ENCODE assay signal across 21 cellular contexts in genomic region chr12:54452628-54453027, GRCh38. TPM values are rescaled to one million over a fixed set of nuclear protein-coding genes. Genes with fewer than 3 reads are reported as not detected.
DNase-seq lines count a peak whose midpoint lies in the region; ATAC-seq, FAIRE-seq and TF ChIP-seq lines count a peak whose summit lies in the region.
"Had no signal": no experiment of that assay in that cellular context is flagged by ENCODE, and none has a peak within 500 bp of the region (broad histone marks: within the 10 kb centered on the region; RNA-seq: fewer than 3 reads in every experiment).

No MANE protein-coding gene starts in this region.

- H3K36me3 ChIP-seq in GM23338 (ENCODE audit: insufficient read depth) (no peaks in the 10 kb centered on the region), K562 (ENCODE audit: control insufficient read depth, insufficient read depth, low read length) (peaks cover 64% of the 10 kb centered on the region)
- H3K36me3 ChIP-seq: BE2C had no signal

- no peak for TF ChIP-seq EP300 in K562 (IDR thresholded peaks at IDR 0.05; ENCODE audit: low read length)

- no peaks in the 10 kb centered on the region for H3K9me3 Mint-ChIP-seq in GM23338
- H3K9me3 Mint-ChIP-seq in effector memory CD8-positive, alpha-beta T cell = no peaks in the 10 kb centered on the region
- H3K9me3 Mint-ChIP-seq: CD8-positive, alpha-beta T cell had no signal

- in situ Hi-C loops in K562 (cut with MboI) = no loop called here

- FAIRE-seq in K562 (lab: Jason Lieb, UNC) = no peak
- FAIRE-seq: A549, D721Med, GM12892 had no signal

- no peak for TF ChIP-seq POLR2A in K562 (conservative IDR thresholded peaks at IDR 0.05)

- no peaks in the 10 kb centered on the region for H3K79me2 ChIP-seq in GM23338 (replicated peaks; ENCODE audit: insufficient read depth)
- no peaks in the 10 kb centered on the region for H3K79me2 ChIP-seq in K562 (ENCODE audit: control insufficient read depth, insufficient read depth, low read length)

- CTCF ChIA-PET in K562 (lab: Yijun Ruan, JAX; ENCODE audit: low intra/inter-chr PET ratio) = no interaction called here

- DNase-seq in ELF-1 (ENCODE audit: low read depth, low spot score) (peak; percentile 40), GM23338 (ENCODE audit: low spot score) (peak; percentile 70), K562 (ENCODE audit: extremely low read depth in 1 of 4, low spot score in 3 of 4) (no peak), iPS-NIHi7 (ENCODE audit: extremely low spot score) (peak; percentile 61)
- no peak for DNase-seq in stimulated activated CD4-positive, alpha-beta T cell treated with anti-CD3 and anti-CD28 coated beads, Interleukin-15, amount 100 ng/mL, for 24 hours
- no peak for DNase-seq in effector memory CD8-positive, alpha-beta T cell
- DNase-seq: BE2C; CD8-positive, alpha-beta T cell; COR-L47; DMS153; DMS79 treated with DMSO at 0.1 percent for 48 hours; EL; GDM1 had no signal

- no peaks in the 10 kb centered on the region for H3K9me3 ChIP-seq in K562 (replicated peaks; ENCODE audit: control insufficient read depth, insufficient read depth, low read depth, low read length)
- H3K9me3 ChIP-seq: A549, BE2C had no signal

- H3K4me1 ChIP-seq in GM23338 (ENCODE audit: insufficient read depth) (no peaks in the 10 kb centered on the region; the same call in 1 of the 2 replicates), K562 (replicated peaks in 1 of 2; ENCODE audit: control insufficient read depth in 2 of 2, insufficient read depth in 2 of 2, low read length in 2 of 2) (no peaks in the 10 kb centered on the region)
- H3K4me1 ChIP-seq: A549, BE2C had no signal

- no peak overlapping the region for H3K27ac Mint-ChIP-seq in GM23338
- H3K27ac Mint-ChIP-seq in effector memory CD8-positive, alpha-beta T cell = peak overlapping the region in 1 of 2 donors; percentile 41
- H3K27ac Mint-ChIP-seq: CD8-positive, alpha-beta T cell had no signal

- H3K4me3 Mint-ChIP-seq in GM23338 = no peak overlapping the region
- H3K4me3 Mint-ChIP-seq in effector memory CD8-positive, alpha-beta T cell = no peak overlapping the region
- H3K4me3 Mint-ChIP-seq: CD8-positive, alpha-beta T cell had no signal

- no peaks in the 10 kb centered on the region for H3F3A ChIP-seq in GM23338 (replicated peaks; ENCODE audit: low read depth)

- H3K27me3 ChIP-seq in GM23338 (ENCODE audit: insufficient read depth) (peaks cover 100% of the 10 kb centered on the region), K562 (ENCODE audit: control insufficient read depth in 2 of 2, insufficient read depth in 2 of 2, low read length in 2 of 2) (no peaks in the 10 kb centered on the region)

- TF ChIP-seq CTCF in GM23338 (conservative IDR thresholded peaks at IDR 0.05; ENCODE audit: low read depth in 2 of 2) (no peak), K562 (IDR thresholded peaks at IDR 0.05 in 2 of 3, conservative IDR thresholded peaks at IDR 0.05 in 1 of 3; ENCODE audit: insufficient read depth in 2 of 3, low read depth in 1 of 3, low read length in 3 of 3) (no peak)

- H3K4me1 Mint-ChIP-seq in GM23338 = peaks cover 21% of the 10 kb centered on the region
- no peaks in the 10 kb centered on the region for H3K4me1 Mint-ChIP-seq in effector memory CD8-positive, alpha-beta T cell (ENCODE audit: low read depth in 2 of 2)

- no peak for TF ChIP-seq RAD21 in K562 (CRISPR knock-in tag; conservative IDR thresholded peaks at IDR 0.05 in 1 of 2, IDR thresholded peaks at IDR 0.05 in 1 of 2)

- H3K27ac ChIP-seq in GM23338 (ENCODE audit: low read depth) = no peak overlapping the region
- H3K27ac ChIP-seq in K562 (ENCODE audit: extremely low read depth, low read depth, low read length) = no peak overlapping the region
- H3K27ac ChIP-seq: A549, C4-2B had no signal

- H4K20me1 ChIP-seq in GM23338 (replicated peaks; ENCODE audit: insufficient read depth) (peaks cover 11% of the 10 kb centered on the region; the same call in 1 of the 2 replicates), K562 (replicated peaks; ENCODE audit: control insufficient read depth, insufficient read depth, low read length) (no peaks in the 10 kb centered on the region)

- H3K4me2 ChIP-seq in GM23338 (no peak overlapping the region), K562 (ENCODE audit: insufficient read depth, low read length) (no peak overlapping the region)
- H3K4me2 ChIP-seq: A549 had no signal

- no peaks in the 10 kb centered on the region for H3K9me2 ChIP-seq in GM23338 (ENCODE audit: insufficient read depth)

- peak; percentile 94 for ATAC-seq in GM23338
- ATAC-seq in K562 = no peak
- ATAC-seq in effector memory CD8-positive, alpha-beta T cell (replicated peaks) = no peak
- no peak for ATAC-seq in HG03565 (IDR thresholded peaks at IDR 0.05; ENCODE audit: unreplicated experiment)
- ATAC-seq: A549; CD8-positive, alpha-beta T cell; HCT116 had no signal

- H3K4me3 ChIP-seq in GM23338 (no peak overlapping the region), K562 (no peak overlapping the region)
- H3K4me3 ChIP-seq: A549 had no signal

- POLR2A ChIA-PET in K562 (lab: Yijun Ruan, JAX) = interaction anchor here (1.3 to 3.2 kb wide), 11 partner anchors 8 to 59 kb away, joined by 3 to 18 read pairs (median 7); no protein-coding TSS in a partner anchor

- no peaks in the 10 kb centered on the region for H3K36me3 Mint-ChIP-seq in GM23338 (ENCODE audit: low read depth)
- no peaks in the 10 kb centered on the region for H3K36me3 Mint-ChIP-seq in effector memory CD8-positive, alpha-beta T cell (ENCODE audit: insufficient read depth)
- H3K36me3 Mint-ChIP-seq: CD8-positive, alpha-beta T cell had no signal

- no peaks in the 10 kb centered on the region for H3K9me1 ChIP-seq in K562 (ENCODE audit: control insufficient read depth, insufficient read depth, low read length)

- TSS peak; percentile 7 for BruUV-seq in K562 (replicated peaks; lab: Mats Ljungman, UMichigan)

- peaks cover 98% of the 10 kb centered on the region for H3K27me3 Mint-ChIP-seq in GM23338 (ENCODE audit: insufficient read depth, low read depth, poor library complexity)
- H3K27me3 Mint-ChIP-seq in effector memory CD8-positive, alpha-beta T cell = no peaks in the 10 kb centered on the region

- intact Hi-C loops in K562 (cut with micrococcal nuclease) = no loop called here

- no peak overlapping the region for H3K9ac ChIP-seq in K562 (ENCODE audit: insufficient read depth in 1 of 2, low read depth in 2 of 2, low read length in 2 of 2)

- no peak overlapping the region for H2AFZ ChIP-seq in GM23338
- no peak overlapping the region for H2AFZ ChIP-seq in K562 (ENCODE audit: low read depth, low read length)

RNA-seq across cellular contexts. Expression of gene GTSF1, which starts 20.8 kb away (rescaled TPM):
- total RNA-seq in GM23338 (2014; rRNA removed; shearing (Covaris generic)) = not detected in 2 replicates
- polyA plus RNA-seq in GM23338 (2016; fragmentation: Nextera tagmentation; extraction: Ambion mirVana) = 1.3 and 2.3 TPM in 2 replicates
- 171 and 231 TPM in 2 replicates for total RNA-seq in K562 (2011; cell fraction: chromatin; rRNA removed; ENCODE audit: low replicate concordance)
- total RNA-seq in K562 (2011; cell fraction: nucleolus; rRNA removed) = 114 and 120 TPM in 2 replicates
- total RNA-seq in K562 (2011; cell fraction: nucleoplasm; rRNA removed) = 142 and 195 TPM in 2 replicates
- 247 and 289 TPM in 2 replicates for total RNA-seq in K562 (2014; rRNA removed)
- total RNA-seq in K562 (2014; rRNA removed; fragmentation: Illumina TruSeq; extraction: Trizol) = 426 and 493 TPM in 2 replicates
- total RNA-seq in K562 (2015; rRNA removed; fragmentation: Illumina TruSeq; extraction: Trizol) = 370 and 390 TPM in 2 replicates
- 275 and 293 TPM in 2 replicates for total RNA-seq in K562 (2021)
- 755 and 772 TPM in 2 replicates for polyA plus RNA-seq in K562 (2011; rRNA removed)
- polyA plus RNA-seq in K562 (2011; cell fraction: cytosol; rRNA removed) = 401 and 610 TPM in 2 replicates
- 280 and 410 TPM in 2 replicates for polyA plus RNA-seq in K562 (2011; cell fraction: nucleus; rRNA removed)
- polyA plus RNA-seq in K562 (2012) = 413 and 440 TPM in 2 replicates
- 506 and 588 TPM in 2 replicates for polyA plus RNA-seq in K562 (2014; fragmentation: Illumina TruSeq; extraction: Trizol)
- polyA plus RNA-seq in K562 (2014; fragmentation: Nextera tagmentation; extraction: Ambion mirVana) = 1,000 to 10,000 TPM; 1,162 to 1,335 TPM
- 490 and 525 TPM in 2 replicates for polyA plus RNA-seq in K562 (2014; rRNA removed)
- 316 and 357 TPM in 2 replicates for polyA minus RNA-seq in K562 (2011; rRNA and poly(A)+ RNA removed)
- 105 and 110 TPM in 2 replicates for polyA minus RNA-seq in K562 (2011; cell fraction: cytosol; rRNA and poly(A)+ RNA removed)
- polyA minus RNA-seq in K562 (2011; cell fraction: nucleus; rRNA and poly(A)+ RNA removed) = 61.3 and 121 TPM in 2 replicates
- total RNA-seq: H4 had no signal
- polyA plus RNA-seq: A549, AG04450 had no signal

RNA-seq across cellular contexts. Expression of gene ITGA5, which starts 33.6 kb away (rescaled TPM):
- total RNA-seq in GM23338 (2014; rRNA removed; shearing (Covaris generic)) = 23.7 and 24.2 TPM in 2 replicates
- polyA plus RNA-seq in GM23338 (2016; fragmentation: Nextera tagmentation; extraction: Ambion mirVana) (5.9 and 7.3 TPM in 2 replicates), K562 (2011; rRNA removed) (55.5 and 114 TPM in 2 replicates), K562 (2014; fragmentation: Illumina TruSeq; extraction: Trizol) (82.1 and 82.8 TPM in 2 replicates), K562 (2014; fragmentation: Nextera tagmentation; extraction: Ambion mirVana) (1 to 10 TPM; 9.1 to 9.2 TPM), K562 (2014; rRNA removed) (34.0 and 36.0 TPM in 2 replicates)
- 326 and 672 TPM in 2 replicates for total RNA-seq in K562 (2011; cell fraction: chromatin; rRNA removed; ENCODE audit: low replicate concordance)
- 425 and 592 TPM in 2 replicates for total RNA-seq in K562 (2011; cell fraction: nucleolus; rRNA removed)
- 368 and 393 TPM in 2 replicates for total RNA-seq in K562 (2011; cell fraction: nucleoplasm; rRNA removed)
- total RNA-seq in K562 (2014; rRNA removed) (47.4 and 59.0 TPM in 2 replicates), K562 (2014; rRNA removed; fragmentation: Illumina TruSeq; extraction: Trizol) (41.7 and 49.0 TPM in 2 replicates), K562 (2015; rRNA removed; fragmentation: Illumina TruSeq; extraction: Trizol) (33.7 and 34.5 TPM in 2 replicates), K562 (2021) (71.0 and 75.2 TPM in 2 replicates)
- 44.7 and 52.4 TPM in 2 replicates for polyA plus RNA-seq in K562 (2011; cell fraction: cytosol; rRNA removed)
- polyA plus RNA-seq in K562 (2011; cell fraction: nucleus; rRNA removed) = 273 and 364 TPM in 2 replicates
- 58.8 and 103 TPM in 2 replicates for polyA plus RNA-seq in K562 (2012)
- 104 and 113 TPM in 2 replicates for polyA minus RNA-seq in K562 (2011; rRNA and poly(A)+ RNA removed)
- polyA minus RNA-seq in K562 (2011; cell fraction: cytosol; rRNA and poly(A)+ RNA removed) = 72.0 and 119 TPM in 2 replicates
- polyA minus RNA-seq in K562 (2011; cell fraction: nucleus; rRNA and poly(A)+ RNA removed) = 150 and 186 TPM in 2 replicates

RNA-seq across cellular contexts. Expression of gene NCKAP1L, which starts 44.9 kb away (rescaled TPM):
- not detected in 2 replicates for total RNA-seq in GM23338 (2014; rRNA removed; shearing (Covaris generic))
- polyA plus RNA-seq in GM23338 (2016; fragmentation: Nextera tagmentation; extraction: Ambion mirVana) (0.12 TPM in 1 of 2 replicates, not detected in the other), K562 (2011; rRNA removed) (19.9 and 70.0 TPM in 2 replicates), K562 (2014; fragmentation: Illumina TruSeq; extraction: Trizol) (29.0 and 30.7 TPM in 2 replicates), K562 (2014; fragmentation: Nextera tagmentation; extraction: Ambion mirVana) (10 to 100 TPM; 12.6 to 29.1 TPM), K562 (2014; rRNA removed) (19.7 and 21.1 TPM in 2 replicates)
- 19.1 and 19.6 TPM in 2 replicates for total RNA-seq in K562 (2011; cell fraction: chromatin; rRNA removed; ENCODE audit: low replicate concordance)
- total RNA-seq in K562 (2011; cell fraction: nucleolus; rRNA removed) = 7.2 and 7.8 TPM in 2 replicates
- 10.0 and 15.0 TPM in 2 replicates for total RNA-seq in K562 (2011; cell fraction: nucleoplasm; rRNA removed)
- total RNA-seq in K562 (2014; rRNA removed) (19.3 and 32.9 TPM in 2 replicates), K562 (2014; rRNA removed; fragmentation: Illumina TruSeq; extraction: Trizol) (34.5 and 41.6 TPM in 2 replicates), K562 (2015; rRNA removed; fragmentation: Illumina TruSeq; extraction: Trizol) (48.2 and 53.9 TPM in 2 replicates), K562 (2021) (29.3 and 30.4 TPM in 2 replicates)
- 13.8 and 66.9 TPM in 2 replicates for polyA plus RNA-seq in K562 (2011; cell fraction: cytosol; rRNA removed)
- 17.9 and 90.8 TPM in 2 replicates for polyA plus RNA-seq in K562 (2011; cell fraction: nucleus; rRNA removed)
- polyA plus RNA-seq in K562 (2012) = 40.5 and 54.5 TPM in 2 replicates
- polyA minus RNA-seq in K562 (2011; rRNA and poly(A)+ RNA removed) = 29.9 and 129 TPM in 2 replicates
- 9.1 and 28.6 TPM in 2 replicates for polyA minus RNA-seq in K562 (2011; cell fraction: cytosol; rRNA and poly(A)+ RNA removed)
- polyA minus RNA-seq in K562 (2011; cell fraction: nucleus; rRNA and poly(A)+ RNA removed) = 6.9 and 56.2 TPM in 2 replicates
- polyA plus RNA-seq: AG04450 had no signal

Comparison
In these comparisons a context has a peak if more than half of its experiments do, and no peak if none do; other contexts are left out.
1. DNase-seq: peak in ELF-1 (single experiment), GM23338 (single experiment) and iPS-NIHi7 (single experiment); none in K562 (0 of 4), stimulated activated CD4-positive, alpha-beta T cell treated with anti-CD3 and anti-CD28 coated beads, Interleukin-15, amount 100 ng/mL, for 24 hours (single experiment) and effector memory CD8-positive, alpha-beta T cell (0 of 3).
2. RNA of gene GTSF1, which starts 20.8 kb away (total RNA-seq): 114 to 493 TPM in K562; not detected in GM23338; every median in the first group is over 100 times any median in the second.